Comparison of ENCODE assay signal across 18 cellular contexts in genomic region chr6:14796974-14797762, GRCh38.
DNase-seq lines count a peak whose midpoint lies in the region; FAIRE-seq and TF ChIP-seq lines count a peak whose summit lies in the region.
"Had no signal": no experiment of that assay in that cellular context is flagged by ENCODE, and none has a peak within 500 bp of the region (broad histone marks: within the 10 kb centered on the region; RNA-seq: fewer than 3 reads in every experiment).

No MANE protein-coding gene starts in this region.

- H3K27me3 Mint-ChIP-seq in glutamatergic neuron (ENCODE audit: unreplicated experiment), result no peaks in the 10 kb centered on the region
- H3K27me3 Mint-ChIP-seq: activated T-cell treated with anti-CD3 and anti-CD28 coated beads, Interleukin-2, amount 50 U/mL, for 24 hours had no signal

- no peak for FAIRE-seq in HTR-8/SVneo (lab: Jason Lieb, UNC)
- FAIRE-seq in urothelium cell line (lab: Jason Lieb, UNC), result no peak
- FAIRE-seq: colon had no signal

- peak overlapping the region; percentile 44 for H3K27ac Mint-ChIP-seq in glutamatergic neuron (ENCODE audit: unreplicated experiment)
- H3K27ac Mint-ChIP-seq: activated T-cell treated with anti-CD3 and anti-CD28 coated beads, Interleukin-2, amount 50 U/mL, for 24 hours; natural killer cell had no signal

- peak in 2 of 3 experiments; percentile 5 to 33 for DNase-seq in NCI-H1417 (lab: John Stamatoyannopoulos, UW)
- DNase-seq in NCI-H1417 treated with DMSO at 0.1 percent for 48 hours (lab: John Stamatoyannopoulos, UW), result no peak
- peak; percentile 50 for DNase-seq in EL
- DNase-seq in SW480 (ENCODE audit: low spot score), result peak; percentile 48
- no peak for DNase-seq in glutamatergic neuron
- no peak for DNase-seq in GM13976 (ENCODE audit: low spot score)
- no peak for DNase-seq in HTR-8/SVneo (ENCODE audit: insufficient read length, low spot score)
- DNase-seq in urothelium cell line (ENCODE audit: low spot score), result no peak
- DNase-seq: 8988T; activated CD4-positive, alpha-beta T cell treated with anti-CD3 and anti-CD28 coated beads for 48 hours; activated T-cell treated with anti-CD3 and anti-CD28 coated beads, Interleukin-2, amount 50 U/mL, for 24 hours; GF-D8; left ventricle myocardium superior; natural killer cell; NCI-H1105 treated with DMSO at 0.1 percent for 48 hours; NCI-H524 treated with DMSO at 0.1 percent for 48 hours; T-helper 2 cell had no signal

- H3K9me3 Mint-ChIP-seq in glutamatergic neuron (ENCODE audit: unreplicated experiment), result peaks cover 4% of the 10 kb centered on the region
- H3K9me3 Mint-ChIP-seq: natural killer cell had no signal

- H3K4me1 Mint-ChIP-seq in glutamatergic neuron (ENCODE audit: low read depth, unreplicated experiment), result peaks cover 9% of the 10 kb centered on the region

- no peaks in the 10 kb centered on the region for H3K36me3 Mint-ChIP-seq in glutamatergic neuron (ENCODE audit: unreplicated experiment)
- H3K36me3 Mint-ChIP-seq: natural killer cell had no signal

- no peak overlapping the region for H3K4me3 Mint-ChIP-seq in glutamatergic neuron (ENCODE audit: unreplicated experiment)
- H3K4me3 Mint-ChIP-seq: activated T-cell treated with anti-CD3 and anti-CD28 coated beads, Interleukin-2, amount 50 U/mL, for 24 hours; natural killer cell had no signal

- in situ Hi-C loops in GM13976 (cut with MboI; ENCODE audit: low sequenced_read_pairs, unreplicated experiment), result no loop called here

- TF ChIP-seq CTCF in glutamatergic neuron (IDR thresholded peaks at IDR 0.05; ENCODE audit: partially characterized antibody, unreplicated experiment) (no peak), GM13976 (IDR thresholded peaks at IDR 0.05; ENCODE audit: borderline replicate concordance, control extremely low read depth, extremely low read depth, insufficient read depth, missing control alignments) (no peak)

Comparison
In these comparisons a context has a peak if more than half of its experiments do, and no peak if none do; other contexts are left out.
1. DNase-seq: peak in NCI-H1417 (2 of 3), EL (single experiment) and SW480 (single experiment); none in NCI-H1417 treated with DMSO at 0.1 percent for 48 hours (single experiment), glutamatergic neuron (single experiment), GM13976 (single experiment), HTR-8/SVneo (single experiment) and urothelium cell line (single experiment).